29 cellular contexts compared by ENCODE assay signal in the genomic region with DNA sequence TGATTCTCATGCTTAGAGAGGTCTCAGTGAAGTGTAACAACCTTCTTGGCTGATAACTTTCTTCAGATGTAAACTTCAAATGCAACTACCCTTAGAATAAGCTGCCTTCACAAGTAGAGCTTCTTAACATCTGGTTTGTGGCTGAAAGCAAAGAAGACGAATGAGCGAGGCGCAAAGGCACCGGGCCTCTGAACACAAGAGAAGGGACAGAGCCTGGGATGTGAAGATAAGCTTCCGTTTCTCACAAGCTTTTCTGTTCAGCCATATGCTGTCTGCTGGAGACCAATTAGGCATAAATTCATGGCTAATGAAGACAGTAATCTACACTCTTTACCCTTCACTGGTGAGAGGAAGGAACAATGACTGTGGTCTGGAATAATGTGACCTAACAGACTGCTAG.
DNase-seq lines count a peak whose midpoint lies in the region; ATAC-seq, FAIRE-seq and TF ChIP-seq lines count a peak whose summit lies in the region.
"Had no signal": no experiment of that assay in that cellular context is flagged by ENCODE, and none has a peak within 500 bp of the region (broad histone marks: within the 10 kb centered on the region; RNA-seq: fewer than 3 reads in every experiment).

No MANE protein-coding gene starts in this region.

- H2BK20ac ChIP-seq in H1 (ENCODE audit: low read length): no peak overlapping the region

- H3K9me3 ChIP-seq in H1 (ENCODE audit: insufficient read depth in 2 of 2, low read depth in 1 of 2, low read length in 1 of 2): no peaks in the 10 kb centered on the region
- H3K9me3 ChIP-seq: ascending aorta, BLaER1, gastrocnemius medialis, left ventricle myocardium inferior, SJSA1, spleen had no signal

- no peak overlapping the region for H2BK15ac ChIP-seq in H1 (ENCODE audit: low read length)

- no peak overlapping the region for H3K23ac ChIP-seq in H1 (ENCODE audit: insufficient read length)

- no peak overlapping the region for H3K9ac ChIP-seq in H1 (replicated peaks in 1 of 4; ENCODE audit: extremely low read depth in 1 of 4, low read depth in 3 of 4, low read length in 3 of 4)
- H3K9ac ChIP-seq: BLaER1 had no signal

- peak overlapping the region; percentile 48 for H3K27ac Mint-ChIP-seq in nephron progenitor cell
- H3K27ac Mint-ChIP-seq: activated naive CD8-positive, alpha-beta T cell treated with anti-CD3 and anti-CD28 coated beads for 36 hours; naive thymus-derived CD4-positive, alpha-beta T cell had no signal

- H3K36me3 Mint-ChIP-seq in nephron progenitor cell (ENCODE audit: low read depth): no peaks in the 10 kb centered on the region
- H3K36me3 Mint-ChIP-seq: activated naive CD8-positive, alpha-beta T cell treated with anti-CD3 and anti-CD28 coated beads for 36 hours; naive thymus-derived CD4-positive, alpha-beta T cell had no signal

- H3K27ac ChIP-seq in H1 (ENCODE audit: low read depth, low read length): no peak overlapping the region
- H3K27ac ChIP-seq: ascending aorta, BLaER1, gastrocnemius medialis, left ventricle myocardium inferior, SJSA1, spleen had no signal

- no peak overlapping the region for H3K4me3 ChIP-seq in H1 (ENCODE audit: extremely low read depth in 1 of 4, insufficient read depth in 2 of 4, low read depth in 3 of 4, low read length in 4 of 4)
- H3K4me3 ChIP-seq: ascending aorta, BLaER1, gastrocnemius medialis, left ventricle myocardium inferior, SJSA1, spleen had no signal

- no peak for TF ChIP-seq POLR2A in H1 (IDR thresholded peaks at IDR 0.05; ENCODE audit: control extremely low read depth in 1 of 2, low read depth in 2 of 2, low read length in 2 of 2)

- no peak overlapping the region for H2AK5ac ChIP-seq in H1 (ENCODE audit: low read depth, low read length)

- no peak overlapping the region for H3K18ac ChIP-seq in H1 (ENCODE audit: extremely low read depth, low read length)

- H3K27me3 Mint-ChIP-seq in nephron progenitor cell (ENCODE audit: low read depth, poor library complexity): no peaks in the 10 kb centered on the region
- H3K27me3 Mint-ChIP-seq: activated naive CD8-positive, alpha-beta T cell treated with anti-CD3 and anti-CD28 coated beads for 36 hours had no signal

- TF ChIP-seq CTCF in H1 (IDR thresholded peaks at IDR 0.05; ENCODE audit: control extremely low read depth in 1 of 3, insufficient read depth in 1 of 3, low read depth in 1 of 3, low read length in 3 of 3) (no peak), nephron progenitor cell (IDR thresholded peaks at IDR 0.05) (no peak)

- H3K36me3 ChIP-seq in H1 (ENCODE audit: control insufficient read depth in 2 of 4, insufficient read depth in 4 of 4, low read length in 3 of 4): no peaks in the 10 kb centered on the region
- H3K36me3 ChIP-seq: ascending aorta, BLaER1, gastrocnemius medialis, left ventricle myocardium inferior, SJSA1, spleen had no signal

- peak; percentile 39 for ATAC-seq in GM18909 (IDR thresholded peaks at IDR 0.05; ENCODE audit: poor library complexity, unreplicated experiment)
- no peak for ATAC-seq in stimulated activated naive CD8-positive, alpha-beta T cell treated with anti-CD3 and anti-CD28 coated beads, Interleukin-15, Interleukin-2, amounts not matched to agents 100 U/mL and 50 U/mL, for 24 hours
- ATAC-seq: gastrocnemius medialis; naive thymus-derived CD4-positive, alpha-beta T cell had no signal

- no peak overlapping the region for H3K4me3 Mint-ChIP-seq in nephron progenitor cell
- H3K4me3 Mint-ChIP-seq: activated naive CD8-positive, alpha-beta T cell treated with anti-CD3 and anti-CD28 coated beads for 36 hours; naive thymus-derived CD4-positive, alpha-beta T cell had no signal

- H3K79me2 ChIP-seq in H1 (ENCODE audit: control insufficient read depth in 1 of 2, insufficient read depth in 2 of 2, low read length in 2 of 2): no peaks in the 10 kb centered on the region

- no peak overlapping the region for H4K5ac ChIP-seq in H1 (ENCODE audit: insufficient read length, low read depth, low read length)

- FAIRE-seq in H1 (lab: Jason Lieb, UNC): no peak
- FAIRE-seq: TTC549 had no signal

- no peak overlapping the region for H3K56ac ChIP-seq in H1 (replicated peaks; ENCODE audit: insufficient read length, low read depth, low read length)

- no peaks in the 10 kb centered on the region for H4K20me1 ChIP-seq in H1 (replicated peaks in 1 of 2; ENCODE audit: control insufficient read depth in 1 of 2, insufficient read depth in 2 of 2, low read length in 2 of 2)
- H4K20me1 ChIP-seq: BLaER1 had no signal

- TF ChIP-seq RAD21 in H1 (IDR thresholded peaks at IDR 0.05 in 1 of 2, conservative IDR thresholded peaks at IDR 0.05 in 1 of 2; ENCODE audit: low read depth in 2 of 2, low read length in 2 of 2): no peak

- no peak overlapping the region for H4K91ac ChIP-seq in H1 (replicated peaks; ENCODE audit: insufficient read length, low read length)

- peak overlapping the region; percentile 98 for H2AFZ ChIP-seq in H1 (ENCODE audit: low read length)

- H2BK120ac ChIP-seq in H1 (replicated peaks; ENCODE audit: low read depth, low read length): no peak overlapping the region

- POLR2A ChIA-PET in H1 (lab: Charles Lee; ENCODE audit: partially characterized antibody): no interaction called here

- H3K27me3 ChIP-seq in H1 (replicated peaks in 1 of 4; ENCODE audit: control insufficient read depth in 3 of 4, extremely low read depth in 1 of 4, insufficient read depth in 3 of 4, low read length in 3 of 4): no peaks in the 10 kb centered on the region
- H3K27me3 ChIP-seq: ascending aorta, BLaER1, gastrocnemius medialis, SJSA1, spleen had no signal

- H4K8ac ChIP-seq in H1 (ENCODE audit: extremely low read depth, insufficient read depth, low read length): no peak overlapping the region

- no peak overlapping the region for H3K14ac ChIP-seq in H1 (ENCODE audit: insufficient read length)

- H2BK5ac ChIP-seq in H1 (ENCODE audit: low read depth, low read length): no peak overlapping the region

- CTCF ChIA-PET in H1 (lab: Charles Lee; ENCODE audit: partially characterized antibody): interaction anchor here (0.6 to 1.5 kb wide), 6 partner anchors 11 to 317 kb away, joined by 3 to 4 read pairs (median 3); no protein-coding TSS in a partner anchor

- no peak overlapping the region for H3K4me2 ChIP-seq in H1 (ENCODE audit: insufficient read depth in 1 of 2, low read depth in 2 of 2, low read length in 2 of 2)
- H3K4me2 ChIP-seq: BLaER1 had no signal

- no peaks in the 10 kb centered on the region for H3K79me1 ChIP-seq in H1 (ENCODE audit: low read depth, low read length)

- TF ChIP-seq EP300 in H1 (IDR thresholded peaks at IDR 0.05; ENCODE audit: borderline replicate concordance in 1 of 2, low read depth in 2 of 2, low read length in 2 of 2): no peak

- no peak overlapping the region for H3K4ac ChIP-seq in H1 (replicated peaks; ENCODE audit: insufficient read length, low read depth, low read length)

- 90% methylated on average over 5 of the region's 5 CpGs; no CpG with 5 or more reads in 1 of the 2 experiments for WGBS in H1 (ENCODE audit: extremely low coverage in 1 of 2, insufficient coverage in 1 of 2, insufficient read length in 1 of 2, insufficient replicate concordance in 2 of 2, low coverage in 1 of 2, low lambda C conversion rate in 2 of 2, missing lambda C conversion rate in 1 of 2), 2 experiments

- no peak overlapping the region for H2BK12ac ChIP-seq in H1 (ENCODE audit: low read depth, low read length)

- no peaks in the 10 kb centered on the region for H3K9me3 Mint-ChIP-seq in nephron progenitor cell
- H3K9me3 Mint-ChIP-seq: activated naive CD8-positive, alpha-beta T cell treated with anti-CD3 and anti-CD28 coated beads for 36 hours had no signal

- H3K23me2 ChIP-seq in H1 (ENCODE audit: low read depth, low read length): no peaks in the 10 kb centered on the region

- peaks cover 11% of the 10 kb centered on the region for H3K4me1 Mint-ChIP-seq in nephron progenitor cell
- H3K4me1 Mint-ChIP-seq: activated naive CD8-positive, alpha-beta T cell treated with anti-CD3 and anti-CD28 coated beads for 36 hours; naive thymus-derived CD4-positive, alpha-beta T cell had no signal

- peak; percentile 59 for DNase-seq in NCI-H82 treated with DMSO at 0.1 percent for 48 hours (lab: John Stamatoyannopoulos, UW; ENCODE audit: unreplicated experiment)
- no peak for DNase-seq in H1 (ENCODE audit: low read depth in 1 of 2, low spot score in 2 of 2)
- no peak for DNase-seq in nephron progenitor cell
- no peak for DNase-seq in middle frontal gyrus (ENCODE audit: extremely low spot score, low spot score)
- DNase-seq in stimulated activated naive CD8-positive, alpha-beta T cell treated with anti-CD3 and anti-CD28 coated beads, Interleukin-15, Interleukin-2, amounts not matched to agents 100 U/mL and 50 U/mL, for 24 hours: no peak
- DNase-seq in NCI-H526 (lab: John Stamatoyannopoulos, UW): no peak
- no peak for DNase-seq in stimulated activated CD4-positive, alpha-beta T cell treated with anti-CD3 and anti-CD28 coated beads, Interleukin-2, amount 100 ng/mL, for 24 hours
- DNase-seq: ACHN; activated effector memory CD4-positive, alpha-beta T cell treated with Interleukin-2 at 50 U/mL for 16 hours; activated naive CD8-positive, alpha-beta T cell treated with anti-CD3 and anti-CD28 coated beads for 36 hours; activated T-cell treated with anti-CD3 and anti-CD28 coated beads for 4 hours; COR-L47; cortex of kidney; gastrocnemius medialis; GOT3; left ventricle myocardium inferior; naive thymus-derived CD4-positive, alpha-beta T cell; NCI-H1048; NCI-H1694; NCI-H2171; NCI-H510A; spleen; stimulated activated CD4-positive, alpha-beta T cell treated with anti-CD3 and anti-CD28 coated beads, Interleukin-4, amount 100 ng/mL, for 1 hour; trophoblast cell had no signal

- no peaks in the 10 kb centered on the region for H3K4me1 ChIP-seq in H1 (replicated peaks in 1 of 4; ENCODE audit: control insufficient read depth in 3 of 4, insufficient read depth in 4 of 4, low read length in 3 of 4)
- H3K4me1 ChIP-seq: ascending aorta, BLaER1, gastrocnemius medialis, left ventricle myocardium inferior, SJSA1, spleen had no signal

TF ChIP-seq in H1, 55 proteins besides CTCF, POLR2A, EP300 and RAD21:
- TF ChIP-seq CBX8 (IDR thresholded peaks at IDR 0.05; ENCODE audit: borderline replicate concordance, low read depth, low read length) (no peak), BACH1 (IDR thresholded peaks at IDR 0.05; ENCODE audit: low read length) (no peak), ASH2L (IDR thresholded peaks at IDR 0.05; ENCODE audit: low read length) (no peak), HDAC6 (IDR thresholded peaks at IDR 0.05; ENCODE audit: low read depth, low read length) (no peak), SP2 (IDR thresholded peaks at IDR 0.05; ENCODE audit: low read length) (no peak)
- TF ChIP-seq, protein P1, sequence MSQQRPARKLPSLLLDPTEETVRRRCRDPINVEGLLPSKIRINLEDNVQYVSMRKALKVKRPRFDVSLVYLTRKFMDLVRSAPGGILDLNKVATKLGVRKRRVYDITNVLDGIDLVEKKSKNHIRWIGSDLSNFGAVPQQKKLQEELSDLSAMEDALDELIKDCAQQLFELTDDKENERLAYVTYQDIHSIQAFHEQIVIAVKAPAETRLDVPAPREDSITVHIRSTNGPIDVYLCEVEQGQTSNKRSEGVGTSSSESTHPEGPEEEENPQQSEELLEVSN (IDR thresholded peaks at IDR 0.05): no peak
TF ChIP-seq in H1: peak in this region for 0.
